Comparison of ENCODE assay signal across 8 cellular contexts in the genomic region with DNA sequence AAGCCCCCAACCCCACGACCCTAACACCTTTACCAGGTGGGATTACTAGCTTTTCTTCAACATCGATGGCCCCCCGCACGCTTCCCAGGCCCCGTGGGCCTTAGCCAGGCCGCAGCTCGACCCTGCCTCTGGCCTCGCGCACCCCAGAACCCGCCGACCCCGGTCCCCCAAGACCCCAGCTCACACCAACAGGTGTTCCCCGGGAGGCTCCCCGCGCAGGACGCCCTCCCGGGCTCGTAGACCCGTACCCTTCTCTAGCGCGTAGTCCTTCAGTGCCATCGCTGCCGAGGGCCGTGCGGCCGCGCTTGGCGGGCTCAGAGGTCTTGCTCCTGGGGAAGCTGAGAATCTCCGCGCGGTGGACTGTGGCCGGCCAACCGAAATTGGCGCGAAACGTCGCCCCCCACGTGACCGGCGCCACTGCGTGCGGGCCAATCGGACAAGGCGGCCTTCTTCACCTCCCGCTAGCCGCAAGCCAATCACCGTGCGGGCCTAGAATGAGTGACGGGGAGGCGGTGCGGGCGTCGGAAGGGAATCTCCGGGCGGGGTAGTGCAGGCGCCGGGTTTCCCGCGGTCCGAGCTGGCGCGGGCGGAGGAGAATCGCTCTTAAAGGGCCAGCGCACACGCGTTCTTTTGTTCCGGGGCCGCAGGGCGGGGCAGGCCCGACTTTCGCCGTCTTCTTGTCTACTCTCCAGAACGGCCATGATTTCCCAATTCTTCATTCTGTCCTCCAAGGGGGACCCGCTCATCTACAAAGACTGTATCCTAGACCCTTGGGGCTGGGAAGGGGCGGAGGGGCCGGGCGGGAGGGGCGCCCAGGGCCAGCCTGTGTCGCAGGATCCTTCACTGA. TPM values are rescaled to one million over a fixed set of nuclear protein-coding genes. Genes with fewer than 3 reads are reported as not detected.
DNase-seq lines count a peak whose midpoint lies in the region; ATAC-seq and TF ChIP-seq lines count a peak whose summit lies in the region.

TSS of gene AP4M1 (plus strand) at position 628 of the 847 bp plus-strand sequence. CDS start at position 700, 72 bp downstream.
TSS of gene MCM7 (minus strand) at position 382 of the 847 bp plus-strand sequence. CDS start at position 279, 103 bp downstream.

- CTCF ChIA-PET in activated CD8-positive, alpha-beta memory T cell treated with anti-CD3 and anti-CD28 coated beads for 36 hours (lab: Charles Lee) = interaction anchor here (0.9 to 2.7 kb wide), 8 partner anchors 11 to 88 kb away, joined by 3 to 11 read pairs (median 4); no protein-coding TSS in a partner anchor

- H3K36me3 ChIP-seq in effector memory CD4-positive, alpha-beta T cell (ENCODE audit: control insufficient read depth, insufficient read depth, low read length) = peaks cover 36% of the 10 kb centered on the region

- no peaks in the 10 kb centered on the region for H3K27me3 ChIP-seq in effector memory CD4-positive, alpha-beta T cell (replicated peaks; ENCODE audit: control insufficient read depth, insufficient read depth, low read length, poor library complexity, severe bottlenecking)

- DNase-seq in CMK (ENCODE audit: low read depth) (peak; percentile 94), GM20000 (ENCODE audit: low spot score) (peak; percentile 99), HT-29 (ENCODE audit: low spot score) (peak; percentile 99), NOMO-1 (lab: John Stamatoyannopoulos, UW; ENCODE audit: unreplicated experiment in 2 of 2) (peak; percentile 100), memory B cell (ENCODE audit: low spot score in 2 of 2) (peak; percentile 91 to 96)
- DNase-seq in effector memory CD4-positive, alpha-beta T cell = peak; percentile 93 to 95 (median 94)
- DNase-seq in stimulated activated CD8-positive, alpha-beta memory T cell treated with anti-CD3 and anti-CD28 coated beads, Interleukin-12 subunit alpha, Interleukin-12 subunit beta, amount 100 ng/mL, for 24 hours (ENCODE audit: extremely low read depth) = peak; percentile 94

- H3K27ac ChIP-seq in effector memory CD4-positive, alpha-beta T cell (ENCODE audit: insufficient read depth, low read length, poor library complexity, severe bottlenecking) = peak within 1 kb of the TSS; percentile 96

- no peaks in the 10 kb centered on the region for H3K9me3 ChIP-seq in effector memory CD4-positive, alpha-beta T cell (ENCODE audit: control insufficient read depth, low read length)

- peaks cover 26% of the 10 kb centered on the region for H3K36me3 Mint-ChIP-seq in memory B cell

- TF ChIP-seq CTCF in GM20000 (IDR thresholded peaks at IDR 0.05; ENCODE audit: extremely low read depth, missing control alignments) = no peak

- no peaks in the 10 kb centered on the region for H3K9me3 Mint-ChIP-seq in memory B cell

- POLR2A ChIA-PET in activated CD8-positive, alpha-beta memory T cell treated with anti-CD3 and anti-CD28 coated beads for 36 hours (lab: Charles Lee) = interaction anchor here (0.6 to 3.3 kb wide), 8 partner anchors 10 to 295 kb away, joined by 3 to 45 read pairs (median 6); partner anchors contain the start of genes COPS6 and MBLAC1

- peak within 1 kb of the TSS; percentile 95 for H3K4me3 ChIP-seq in effector memory CD4-positive, alpha-beta T cell (ENCODE audit: insufficient read depth, low read depth, low read length, poor library complexity, severe bottlenecking)

- peak within 1 kb of the TSS; percentile 82 for H3K4me3 Mint-ChIP-seq in memory B cell

- no peaks in the 10 kb centered on the region for H3K27me3 Mint-ChIP-seq in memory B cell

- ATAC-seq in memory B cell (ENCODE audit: low read depth) = peak; percentile 84

- H3K27ac Mint-ChIP-seq in memory B cell = peak within 1 kb of the TSS; percentile 97

- peaks cover 11% of the 10 kb centered on the region for H3K4me1 ChIP-seq in effector memory CD4-positive, alpha-beta T cell (ENCODE audit: control insufficient read depth, insufficient read depth, low read length, poor library complexity, severe bottlenecking)

- peaks cover 29% of the 10 kb centered on the region for H3K4me1 Mint-ChIP-seq in memory B cell

RNA-seq across cellular contexts. Expression of gene AP4M1, which starts in this region (rescaled TPM):
- total RNA-seq in HT-29 (2014; rRNA removed; shearing (Covaris generic)) = 36.8 and 38.1 TPM in 2 replicates
- total RNA-seq in activated CD8-positive, alpha-beta memory T cell treated with anti-CD3 and anti-CD28 coated beads for 36 hours = 10 to 100 TPM; 15.3 to 15.6 TPM

RNA-seq across cellular contexts. Expression of gene MCM7, which starts in this region (rescaled TPM):
- total RNA-seq in HT-29 (2014; rRNA removed; shearing (Covaris generic)) = 461 and 531 TPM in 2 replicates
- total RNA-seq in activated CD8-positive, alpha-beta memory T cell treated with anti-CD3 and anti-CD28 coated beads for 36 hours = 100 to 1,000 TPM; 437 to 447 TPM

Comparison
In these comparisons a context has a peak if more than half of its experiments do, and no peak if none do; other contexts are left out.
1. Peak in every context shown above with its lines: DNase-seq, ATAC-seq, H3K4me3 ChIP-seq and H3K27ac ChIP-seq.